8 cellular contexts compared by ENCODE assay signal in the genomic region with DNA sequence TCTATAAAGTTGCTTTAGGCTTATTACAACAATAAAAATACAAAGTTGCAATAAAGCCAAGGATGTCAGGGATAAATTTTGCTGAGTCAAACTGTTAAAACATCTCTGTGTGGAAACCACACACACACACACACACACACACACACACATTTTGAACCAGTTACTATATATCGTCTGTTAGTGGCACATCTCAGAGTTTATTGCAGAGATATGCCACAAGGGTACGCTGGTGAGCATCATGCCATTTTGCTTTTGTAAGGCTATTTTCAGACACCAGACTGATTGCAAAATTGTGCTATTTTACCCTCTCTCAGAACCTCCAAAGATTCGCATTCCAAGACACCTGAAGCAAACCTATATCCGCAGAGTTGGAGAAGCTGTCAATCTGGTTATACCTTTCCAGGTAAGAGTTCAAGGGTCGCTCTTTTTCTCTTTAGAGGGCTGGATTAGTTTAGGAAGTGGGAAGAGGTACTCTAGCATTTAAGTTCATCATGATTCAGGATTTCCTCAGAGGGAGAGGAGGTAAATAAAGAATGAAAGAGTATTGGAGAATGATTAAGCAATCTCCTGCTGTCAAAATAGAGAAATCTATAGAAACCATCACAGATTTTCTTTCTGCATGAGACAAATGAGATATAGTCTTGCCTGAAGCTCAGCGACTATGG. TPM values are rescaled to one million over a fixed set of nuclear protein-coding genes. Genes with fewer than 3 reads are reported as not detected.
DNase-seq lines count a peak whose midpoint lies in the region; ATAC-seq, FAIRE-seq and TF ChIP-seq lines count a peak whose summit lies in the region.

No MANE protein-coding gene starts in this region.

- ATAC-seq in HG03432 (IDR thresholded peaks at IDR 0.05; ENCODE audit: unreplicated experiment) (peak; percentile 38), T-helper 17 cell (peak; percentile 87)
- ATAC-seq in naive thymus-derived CD4-positive, alpha-beta T cell, result peak; percentile 88

- no peaks in the 10 kb centered on the region for H3K9me3 Mint-ChIP-seq in endodermal cell
- peaks cover 0 to 3% (median 0%) of the 10 kb centered on the region in 11 donors for H3K9me3 Mint-ChIP-seq in naive thymus-derived CD4-positive, alpha-beta T cell

- no peak overlapping the region for H3K27ac ChIP-seq in endodermal cell (ENCODE audit: low read depth, low read length)
- no peak overlapping the region for H3K27ac ChIP-seq in naive thymus-derived CD4-positive, alpha-beta T cell (ENCODE audit: low read depth, low read length)

- no peak for FAIRE-seq in GM19239 (lab: Jason Lieb, UNC)

- POLR2A ChIA-PET in naive thymus-derived CD4-positive, alpha-beta T cell (lab: Charles Lee), result interaction anchor here (0.7 kb wide), 1 partner anchor 23 kb away, joined by 3 read pairs; no protein-coding TSS in a partner anchor

- no peaks in the 10 kb centered on the region for H3K36me3 ChIP-seq in endodermal cell (ENCODE audit: control insufficient read depth, insufficient read depth, low read length)
- no peaks in the 10 kb centered on the region for H3K36me3 ChIP-seq in naive thymus-derived CD4-positive, alpha-beta T cell (ENCODE audit: control insufficient read depth in 2 of 3, insufficient read depth in 3 of 3, low read length in 3 of 3)

- CTCF ChIA-PET in naive thymus-derived CD4-positive, alpha-beta T cell (lab: Charles Lee), result interaction anchor here (0.6 to 1.6 kb wide), 2 partner anchors 30 to 126 kb away, joined by 3 to 4 read pairs; no protein-coding TSS in a partner anchor

- H3K9me3 ChIP-seq in T-helper 17 cell (ENCODE audit: control insufficient read depth, low read length, poor library complexity, severe bottlenecking) (no peaks in the 10 kb centered on the region), endodermal cell (ENCODE audit: control insufficient read depth, low read length) (no peaks in the 10 kb centered on the region)
- H3K9me3 ChIP-seq in naive thymus-derived CD4-positive, alpha-beta T cell (ENCODE audit: control insufficient read depth in 2 of 3, low read length in 3 of 3), result no peaks in the 10 kb centered on the region

- intact Hi-C loops in naive thymus-derived CD4-positive, alpha-beta T cell (cut with micrococcal nuclease), result loop anchor here (1.0 to 2.0 kb wide), 6 partner anchors 27 to 169 kb away; partner anchors contain the start of genes CHPT1 (in 2 of the 2) and GNPTAB (in 1 of the 2)

- no peaks in the 10 kb centered on the region for H3K27me3 ChIP-seq in endodermal cell (ENCODE audit: control insufficient read depth, insufficient read depth, low read length, poor library complexity, severe bottlenecking)
- no peaks in the 10 kb centered on the region for H3K27me3 ChIP-seq in naive thymus-derived CD4-positive, alpha-beta T cell (ENCODE audit: control insufficient read depth in 2 of 2, insufficient read depth in 2 of 2, low read length in 2 of 2)

- 76 to 97% methylated on average over 4 to 6 of the region's 6 CpGs for WGBS in endodermal cell (ENCODE audit: insufficient coverage in 1 of 2, insufficient read length in 1 of 2), 2 experiments

- H3K27me3 Mint-ChIP-seq in T-helper 17 cell (peaks cover 15% of the 10 kb centered on the region), endodermal cell (ENCODE audit: insufficient read depth) (no peaks in the 10 kb centered on the region)
- peaks cover 5 to 15% (median 9%) of the 10 kb centered on the region in 5 donors for H3K27me3 Mint-ChIP-seq in naive thymus-derived CD4-positive, alpha-beta T cell

- peaks cover 8% of the 10 kb centered on the region for H3K4me1 Mint-ChIP-seq in T-helper 17 cell
- no peaks in the 10 kb centered on the region for H3K4me1 Mint-ChIP-seq in endodermal cell
- H3K4me1 Mint-ChIP-seq in naive thymus-derived CD4-positive, alpha-beta T cell, result peaks cover 13 to 28% (median 21%) of the 10 kb centered on the region in 7 donors

- H3K36me3 Mint-ChIP-seq in T-helper 17 cell (ENCODE audit: low read depth) (peaks cover 3% of the 10 kb centered on the region), endodermal cell (ENCODE audit: low read depth) (no peaks in the 10 kb centered on the region)
- H3K36me3 Mint-ChIP-seq in naive thymus-derived CD4-positive, alpha-beta T cell, result no peaks in the 10 kb centered on the region

- DNase-seq in COLO829 (ENCODE audit: low spot score), result peak; percentile 78
- no peak for DNase-seq in T-helper 17 cell
- DNase-seq in endodermal cell, result peak; percentile 75
- peak in 7 of 9 donors; percentile 30 to 59 (median 54) for DNase-seq in naive thymus-derived CD4-positive, alpha-beta T cell
- DNase-seq in COLO668 (lab: John Stamatoyannopoulos, UW; ENCODE audit: unreplicated experiment), result no peak
- no peak for DNase-seq in activated effector memory CD4-positive, alpha-beta T cell treated with anti-CD3 and anti-CD28 coated beads, Interleukin-2, amount 50 U/mL, for 16 hours
- DNase-seq in GM19239 (ENCODE audit: insufficient read length, low spot score), result no peak

- peak; percentile 77 for TF ChIP-seq CTCF in endodermal cell (conservative IDR thresholded peaks at IDR 0.05)

- no peak overlapping the region for H3K4me3 ChIP-seq in endodermal cell (ENCODE audit: low read length)
- H3K4me3 ChIP-seq in naive thymus-derived CD4-positive, alpha-beta T cell (ENCODE audit: low read length), result no peak overlapping the region

- H3K9ac ChIP-seq in endodermal cell (ENCODE audit: extremely low read depth, low read length, poor library complexity, severe bottlenecking), result no peak overlapping the region

- peak overlapping the region; percentile 21 for H3K4me3 Mint-ChIP-seq in T-helper 17 cell
- H3K4me3 Mint-ChIP-seq in endodermal cell, result no peak overlapping the region
- peak overlapping the region in 4 of 10 donors; percentile 30 to 44 (median 39) for H3K4me3 Mint-ChIP-seq in naive thymus-derived CD4-positive, alpha-beta T cell

- H3K27ac Mint-ChIP-seq in T-helper 17 cell, result no peak overlapping the region
- H3K27ac Mint-ChIP-seq in endodermal cell, result no peak overlapping the region
- H3K27ac Mint-ChIP-seq in naive thymus-derived CD4-positive, alpha-beta T cell, result peak overlapping the region in 8 of 9 donors; percentile 10 to 71 (median 40)

- H3K4me1 ChIP-seq in endodermal cell (ENCODE audit: control insufficient read depth, insufficient read depth, low read length), result no peaks in the 10 kb centered on the region
- peaks cover 4 to 18% of the 10 kb centered on the region in 2 donors for H3K4me1 ChIP-seq in naive thymus-derived CD4-positive, alpha-beta T cell (ENCODE audit: control insufficient read depth in 2 of 2, insufficient read depth in 2 of 2, low read length in 2 of 2)

RNA-seq across cellular contexts. Expression of gene CHPT1, which starts 27.3 kb away (rescaled TPM):
- total RNA-seq in T-helper 17 cell (1 to 10 TPM; 6.2 to 8.3 TPM), endodermal cell (10 to 100 TPM; 17.2 to 22.1 TPM)
- polyA plus RNA-seq in endodermal cell (2013, experiment 1 of 2), result 15.6 TPM
- polyA plus RNA-seq in endodermal cell (2013, experiment 2 of 2), result 14.3 TPM
- 10 to 100 TPM in 3 of 5 experiments, 1 to 10 TPM in 2; 6.5 to 22.6 (median 14.5) TPM for total RNA-seq in naive thymus-derived CD4-positive, alpha-beta T cell
- polyA plus RNA-seq in naive thymus-derived CD4-positive, alpha-beta T cell, result 10 to 100 TPM in 1 of 2 donors, 1 to 10 TPM in 1; 9.4 to 22.9 TPM

Comparison
In these comparisons a context has a peak if more than half of its experiments do, and no peak if none do; other contexts are left out.
1. DNase-seq: peak in COLO829 (single experiment), endodermal cell (single experiment) and naive thymus-derived CD4-positive, alpha-beta T cell (7 of 9); none in T-helper 17 cell (0 of 3), COLO668 (single experiment), activated effector memory CD4-positive, alpha-beta T cell treated with anti-CD3 and anti-CD28 coated beads, Interleukin-2, amount 50 U/mL, for 16 hours (single experiment) and GM19239 (single experiment).
2. ATAC-seq: peak in every context shown above with its lines; median percentile 88 in naive thymus-derived CD4-positive, alpha-beta T cell; 87 in T-helper 17 cell; 38 in HG03432.
3. H3K27ac Mint-ChIP-seq: peak in naive thymus-derived CD4-positive, alpha-beta T cell (8 of 9); none in T-helper 17 cell (single experiment) and endodermal cell (single experiment).